Comparison of ENCODE assay signal across 9 cellular contexts in the genomic region with DNA sequence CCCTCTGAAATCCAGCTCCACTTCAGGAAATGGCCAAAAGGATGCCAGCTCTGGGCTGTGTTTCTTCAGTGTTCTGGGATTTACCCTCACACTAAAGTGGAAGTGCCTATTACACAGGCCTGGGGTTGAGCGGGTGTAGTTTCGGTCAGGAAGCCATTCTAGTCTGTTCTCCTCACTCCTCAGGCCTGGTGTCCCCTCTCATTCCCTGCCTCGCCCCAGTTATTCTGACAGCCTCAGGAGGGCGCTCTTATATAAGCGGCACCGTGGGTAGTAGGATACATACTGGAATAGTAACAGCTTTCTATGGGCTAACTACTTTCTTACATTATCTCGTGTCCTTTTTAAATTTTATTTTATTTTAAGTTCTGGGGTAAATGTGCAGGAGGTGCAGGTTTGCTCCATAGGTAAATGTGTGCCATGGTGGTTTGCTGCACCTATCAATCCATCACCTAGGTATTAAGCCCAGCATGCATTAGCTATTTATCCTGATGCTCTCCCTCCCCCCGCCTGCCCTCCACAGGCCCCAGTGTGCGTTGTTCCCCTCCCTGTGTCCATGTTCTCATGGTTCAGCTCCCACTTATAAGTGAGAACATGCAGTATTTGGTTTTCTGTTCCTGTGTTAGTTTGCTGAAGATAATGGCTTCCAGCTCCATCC. TPM values are rescaled to one million over a fixed set of nuclear protein-coding genes. Genes with fewer than 3 reads are reported as not detected.
A peak's percentile ranks its signal among the peaks of the same experiment; 100 is the strongest.
DNase-seq lines count a peak whose midpoint lies in the region; ATAC-seq and TF ChIP-seq lines count a peak whose summit lies in the region.
"Had no signal": no experiment of that assay in that cellular context is flagged by ENCODE, and none has a peak within 500 bp of the region (broad histone marks: within the 10 kb centered on the region; RNA-seq: fewer than 3 reads in every experiment).

No MANE protein-coding gene starts in this region.

- peak; percentile 29 for ATAC-seq in esophagus mucosa

- H3K27me3 Mint-ChIP-seq in MCF 10A (ENCODE audit: insufficient read depth, unreplicated experiment) = no peaks in the 10 kb centered on the region

- H3K27me3 ChIP-seq in breast epithelium (no peaks in the 10 kb centered on the region), tibial nerve (no peaks in the 10 kb centered on the region), vagina (no peaks in the 10 kb centered on the region)

- no peak for TF ChIP-seq EP300 in tibial nerve (IDR thresholded peaks at IDR 0.05)

- TF ChIP-seq CTCF in MCF 10A (IDR thresholded peaks at IDR 0.05; ENCODE audit: unreplicated experiment) (peak; percentile 9), breast epithelium (IDR thresholded peaks at IDR 0.05) (no peak), tibial nerve (IDR thresholded peaks at IDR 0.05) (peak; percentile 11 to 45 (median 32)), vagina (IDR thresholded peaks at IDR 0.05) (no peak)

- H3K4me1 ChIP-seq in breast epithelium (no peaks in the 10 kb centered on the region), tibial nerve (peaks cover 0 to 42% (median 16%) of the 10 kb centered on the region in 4 donors), vagina (no peaks in the 10 kb centered on the region)

- TF ChIP-seq POLR2A in breast epithelium (IDR thresholded peaks at IDR 0.05) (no peak), tibial nerve (IDR thresholded peaks at IDR 0.05) (no peak), vagina (IDR thresholded peaks at IDR 0.05) (no peak)

- H3K4me3 Mint-ChIP-seq in MCF 10A (ENCODE audit: unreplicated experiment) = no peak overlapping the region

- no peaks in the 10 kb centered on the region for H3K9me3 ChIP-seq in breast epithelium
- no peaks in the 10 kb centered on the region for H3K9me3 ChIP-seq in tibial nerve
- no peaks in the 10 kb centered on the region for H3K9me3 ChIP-seq in vagina

- no TSS peak for BruUV-seq in MCF 10A (replicated peaks; lab: Mats Ljungman, UMichigan)

- POLR2A ChIA-PET in MCF 10A (lab: Yijun Ruan, JAX) = interaction anchor here (1.1 to 4.3 kb wide), 3 partner anchors 8 to 70 kb away, joined by 3 to 27 read pairs (median 3); partner anchors contain the start of gene FRA10AC1

- H3K36me3 Mint-ChIP-seq in MCF 10A (ENCODE audit: insufficient read depth, unreplicated experiment) = no peaks in the 10 kb centered on the region

- no peak overlapping the region for H3K27ac ChIP-seq in breast epithelium
- H3K27ac ChIP-seq in tibial nerve = peak overlapping the region in 2 of 4 donors; percentile 15 to 74
- no peak overlapping the region for H3K27ac ChIP-seq in vagina

- DNase-seq in MCF 10A (ENCODE audit: unreplicated experiment) (peak; percentile 27), breast epithelium (ENCODE audit: low spot score in 2 of 2) (no peak), NCI-H82 (lab: John Stamatoyannopoulos, UW) (peak; percentile 63), tibial nerve (ENCODE audit: low spot score in 2 of 2) (no peak), T-helper 2 cell (no peak), vagina (ENCODE audit: extremely low spot score in 2 of 2) (no peak), cortex of kidney (lab: John Stamatoyannopoulos, UW) (no peak)
- DNase-seq: Calu3 had no signal

- CTCF ChIA-PET in MCF 10A (lab: Yijun Ruan, JAX) = interaction anchor here (0.7 to 2.2 kb wide), 9 partner anchors 9 to 126 kb away, joined by 3 to 8 read pairs (median 3); partner anchors contain the start of gene FRA10AC1

- WGBS in tibial nerve, 2 donors = 46 to 47% methylated on average over 9 of the region's 9 CpGs

- no peak overlapping the region for H3K4me3 ChIP-seq in breast epithelium
- no peak overlapping the region for H3K4me3 ChIP-seq in tibial nerve
- H3K4me3 ChIP-seq in vagina = no peak overlapping the region

- H3K4me1 Mint-ChIP-seq in MCF 10A (ENCODE audit: insufficient read depth, unreplicated experiment) = peaks cover 8% of the 10 kb centered on the region

- intact Hi-C loops in MCF 10A (cut with micrococcal nuclease) (loop anchor here (1.0 to 5.0 kb wide), 2 partner anchors 43 to 71 kb away; partner anchors contain the start of gene FRA10AC1), breast epithelium (cut with DNase I; ENCODE audit: low total_unique reads) (no loop called here), vagina (cut with DNase I) (no loop called here)

- no peaks in the 10 kb centered on the region for H3K36me3 ChIP-seq in breast epithelium
- H3K36me3 ChIP-seq in tibial nerve = no peaks in the 10 kb centered on the region
- no peaks in the 10 kb centered on the region for H3K36me3 ChIP-seq in vagina

- H3K9me3 Mint-ChIP-seq in MCF 10A (ENCODE audit: unreplicated experiment) = no peaks in the 10 kb centered on the region

- no peak overlapping the region for H3K27ac Mint-ChIP-seq in MCF 10A (ENCODE audit: low read depth, unreplicated experiment)

RNA-seq across cellular contexts. Expression of gene LGI1, which starts 12.2 kb away (rescaled TPM):
- total RNA-seq in MCF 10A (2022) = not detected in 2 replicates
- under 1 TPM in 2 of 3 donors, not detected in 1; 0.15 to 0.48 TPM for total RNA-seq in breast epithelium
- total RNA-seq in esophagus mucosa = not detected
- total RNA-seq in tibial nerve = 10 to 100 TPM in 2 of 4 donors, 1 to 10 TPM in 2; 8.4 to 21.0 (median 14.1) TPM
- total RNA-seq in vagina = 0.74 TPM
- total RNA-seq: Calu3 had no signal

RNA-seq across cellular contexts. Expression of gene FRA10AC1, which starts 43.1 kb away (rescaled TPM):
- total RNA-seq in MCF 10A (2022) (19.3 and 25.1 TPM in 2 replicates), breast epithelium (10 to 100 TPM; 18.2 to 32.8 (median 24.3) TPM), esophagus mucosa (11.8 TPM), tibial nerve (10 to 100 TPM; 14.1 to 25.5 (median 16.1) TPM), vagina (15.7 TPM)

Comparison
In these comparisons a context has a peak if more than half of its experiments do, and no peak if none do; other contexts are left out.
1. DNase-seq: peak in MCF 10A (single experiment) and NCI-H82 (single experiment); none in breast epithelium (0 of 2), tibial nerve (0 of 2), T-helper 2 cell (0 of 5), vagina (0 of 2) and cortex of kidney (single experiment).
2. CTCF ChIP-seq: peak in MCF 10A (single experiment) and tibial nerve (5 of 5); none in breast epithelium (0 of 3) and vagina (0 of 3).